Comparison of ENCODE assay signal across 8 cellular contexts in genomic region chr20:13221673-13222318, GRCh38. TPM values are rescaled to one million over a fixed set of nuclear protein-coding genes. Genes with fewer than 3 reads are reported as not detected.
A peak's percentile ranks its signal among the peaks of the same experiment; 100 is the strongest.
DNase-seq lines count a peak whose midpoint lies in the region; ATAC-seq and TF ChIP-seq lines count a peak whose summit lies in the region.

No MANE protein-coding gene starts in this region.

- WGBS in stomach, 5 donors: 2 to 5% (median 3%) methylated on average over 8 to 59 of the region's 59 CpGs

- H3K27ac Mint-ChIP-seq in activated T-cell treated with anti-CD3 and anti-CD28 coated beads, Interleukin-2, amount 50 U/mL, for 24 hours: peak overlapping the region; percentile 66
- H3K27ac Mint-ChIP-seq in natural killer cell: no peak overlapping the region

- TF ChIP-seq EP300 in stomach (IDR thresholded peaks at IDR 0.05): no peak

- H3K4me1 ChIP-seq in fibroblast of lung (ENCODE audit: control insufficient read depth, extremely low read depth, insufficient read depth, low read length): no peaks in the 10 kb centered on the region
- peaks cover 21 to 30% (median 26%) of the 10 kb centered on the region in 4 donors for H3K4me1 ChIP-seq in stomach

- peak overlapping the region; percentile 48 for H3K4me3 ChIP-seq in AG04449 (ENCODE audit: low read depth, low read length)
- H3K4me3 ChIP-seq in fibroblast of lung (replicated peaks in 1 of 4; ENCODE audit: control extremely low read depth in 1 of 4, insufficient read depth in 1 of 4, low read depth in 3 of 4, low read length in 4 of 4): peak overlapping the region in 2 of 4 experiments; percentile 26 to 45
- peak overlapping the region; percentile 53 to 63 (median 56) for H3K4me3 ChIP-seq in stomach

- CTCF ChIA-PET in AG04449 (lab: Yijun Ruan, JAX): interaction anchor here (0.8 kb wide), 1 partner anchor 35 kb away, joined by 3 read pairs; no protein-coding TSS in a partner anchor

- ATAC-seq in GM18867 (IDR thresholded peaks at IDR 0.05; ENCODE audit: unreplicated experiment): peak; percentile 85
- ATAC-seq in HG03066 (IDR thresholded peaks at IDR 0.05; ENCODE audit: low read depth, unreplicated experiment): peak; percentile 73
- peak; percentile 69 to 88 (median 72) for ATAC-seq in natural killer cell

- H3K36me3 ChIP-seq in fibroblast of lung (ENCODE audit: control insufficient read depth, insufficient read depth, low read length) (no peaks in the 10 kb centered on the region), stomach (no peaks in the 10 kb centered on the region)

- peaks cover 4% of the 10 kb centered on the region for H3K9me3 Mint-ChIP-seq in activated T-cell treated with anti-CD3 and anti-CD28 coated beads, Interleukin-2, amount 50 U/mL, for 24 hours
- no peaks in the 10 kb centered on the region for H3K9me3 Mint-ChIP-seq in natural killer cell

- H3K9me3 ChIP-seq in fibroblast of lung (ENCODE audit: control insufficient read depth, insufficient read depth, low read depth, low read length): no peaks in the 10 kb centered on the region
- peaks cover 0 to 7% (median 3%) of the 10 kb centered on the region in 4 donors for H3K9me3 ChIP-seq in stomach

- no peak overlapping the region for H3K9ac ChIP-seq in fibroblast of lung (ENCODE audit: insufficient read depth, low read length)

- intact Hi-C loops in natural killer cell (cut with micrococcal nuclease) (no loop called here), stomach (cut with DNase I; ENCODE audit: low total_unique reads) (no loop called here)

- peak overlapping the region; percentile 77 for H3K4me3 Mint-ChIP-seq in activated T-cell treated with anti-CD3 and anti-CD28 coated beads, Interleukin-2, amount 50 U/mL, for 24 hours
- H3K4me3 Mint-ChIP-seq in natural killer cell: peak overlapping the region; percentile 89

- peaks cover 5% of the 10 kb centered on the region for H3K36me3 Mint-ChIP-seq in activated T-cell treated with anti-CD3 and anti-CD28 coated beads, Interleukin-2, amount 50 U/mL, for 24 hours (ENCODE audit: low read depth)
- no peaks in the 10 kb centered on the region for H3K36me3 Mint-ChIP-seq in natural killer cell

- H3K27me3 Mint-ChIP-seq in activated T-cell treated with anti-CD3 and anti-CD28 coated beads, Interleukin-2, amount 50 U/mL, for 24 hours: peaks cover 58% of the 10 kb centered on the region
- H3K27me3 Mint-ChIP-seq in natural killer cell (ENCODE audit: low read depth in 2 of 2): peaks cover 46 to 55% of the 10 kb centered on the region in 2 donors

- H2AFZ ChIP-seq in fibroblast of lung (ENCODE audit: low read length): peak overlapping the region; percentile 46

- H3K4me1 Mint-ChIP-seq in activated T-cell treated with anti-CD3 and anti-CD28 coated beads, Interleukin-2, amount 50 U/mL, for 24 hours (ENCODE audit: low read depth): peaks cover 23% of the 10 kb centered on the region
- H3K4me1 Mint-ChIP-seq in natural killer cell: peaks cover 7 to 20% of the 10 kb centered on the region in 2 donors

- TF ChIP-seq CTCF in AG04449 (IDR thresholded peaks at IDR 0.05; ENCODE audit: insufficient read depth, low read length, missing control alignments) (peak; percentile 19), fibroblast of lung (conservative IDR thresholded peaks at IDR 0.05 in 1 of 2, IDR thresholded peaks at IDR 0.05 in 1 of 2; ENCODE audit: low read depth in 1 of 2, low read length in 2 of 2) (no peak), natural killer cell (IDR thresholded peaks at IDR 0.05) (no peak), stomach (IDR thresholded peaks at IDR 0.05) (no peak)

- no peak for DNase-seq in AG04449 (ENCODE audit: low read depth, low spot score)
- DNase-seq in NCI-H526 treated with DMSO at 0.1 percent for 48 hours (lab: John Stamatoyannopoulos, UW): peak; percentile 71
- peak; percentile 81 for DNase-seq in activated T-cell treated with anti-CD3 and anti-CD28 coated beads, Interleukin-2, amount 50 U/mL, for 24 hours
- DNase-seq in fibroblast of lung (ENCODE audit: low read depth in 2 of 2): peak; percentile 59 to 61
- peak; percentile 34 for DNase-seq in natural killer cell
- DNase-seq in stomach: no peak

- peaks cover 34% of the 10 kb centered on the region for H3K27me3 ChIP-seq in fibroblast of lung (ENCODE audit: control insufficient read depth, insufficient read depth, low read length)
- peaks cover 7 to 55% (median 47%) of the 10 kb centered on the region in 3 donors for H3K27me3 ChIP-seq in stomach

- no peaks in the 10 kb centered on the region for H3K79me2 ChIP-seq in fibroblast of lung (ENCODE audit: control insufficient read depth, insufficient read depth, low read length)

- no peak overlapping the region for H3K27ac ChIP-seq in fibroblast of lung (ENCODE audit: insufficient read depth, low read length)
- peak overlapping the region in 1 of 5 donors; percentile 66 for H3K27ac ChIP-seq in stomach

- no peak for TF ChIP-seq POLR2A in stomach (IDR thresholded peaks at IDR 0.05)

- POLR2A ChIA-PET in AG04449 (lab: Yijun Ruan, JAX): no interaction called here

- H4K20me1 ChIP-seq in fibroblast of lung (ENCODE audit: control insufficient read depth, extremely low read depth, insufficient read depth, low read length): no peaks in the 10 kb centered on the region

- H3K4me2 ChIP-seq in fibroblast of lung (ENCODE audit: extremely low read depth, insufficient read depth, low read length): peak overlapping the region; percentile 82

RNA-seq across cellular contexts. Expression of gene ISM1, which starts 0.7 kb away (rescaled TPM):
- total RNA-seq in fibroblast of lung (0.17 and 0.26 TPM in 2 replicates), natural killer cell (under 1 TPM in 1 of 3 donors, not detected in 2; 0.13 TPM), stomach (10 to 100 TPM in 1 of 5 donors, 1 to 10 TPM in 1, under 1 TPM in 1, not detected in 2; 0.92 to 14.3 (median 1.0) TPM)
- polyA plus RNA-seq in fibroblast of lung (0.10 and 0.15 TPM in 2 replicates), stomach (1 to 10 TPM in 1 of 3 donors, under 1 TPM in 2; 0.25 to 1.9 (median 0.31) TPM)
- 0.13 and 0.16 TPM in 2 replicates for polyA plus RNA-seq in fibroblast of lung (2012)
- polyA minus RNA-seq in fibroblast of lung (ENCODE audit: low replicate concordance): not detected in 2 replicates

Comparison
In these comparisons a context has a peak if more than half of its experiments do, and no peak if none do; other contexts are left out.
1. DNase-seq: peak in NCI-H526 treated with DMSO at 0.1 percent for 48 hours (single experiment), activated T-cell treated with anti-CD3 and anti-CD28 coated beads, Interleukin-2, amount 50 U/mL, for 24 hours (single experiment), fibroblast of lung (2 of 2) and natural killer cell (single experiment); none in AG04449 (single experiment) and stomach (single experiment).
2. Peak in every context shown above with its lines, with median percentiles within 50 percentile points of each other: ATAC-seq.